In genomic region chr1:226657788-226658537, GRCh38 we compare ENCODE assay signal across 8 cellular contexts.
DNase-seq lines count a peak whose midpoint lies in the region; TF ChIP-seq lines count a peak whose summit lies in the region.

No MANE protein-coding gene starts in this region.

- H3K27me3 ChIP-seq in mammary epithelial cell (ENCODE audit: insufficient read depth, low read length) = no peaks in the 10 kb centered on the region

- peak overlapping the region; percentile 46 for H3K9ac ChIP-seq in mammary epithelial cell (ENCODE audit: insufficient read depth, low read length)

- DNase-seq in COR-L47 (lab: John Stamatoyannopoulos, UW) (peak; percentile 59), NCI-H2107 (lab: John Stamatoyannopoulos, UW) (peak; percentile 75), mammary epithelial cell (peak; percentile 91), occipital lobe (lab: John Stamatoyannopoulos, UW) (peak; percentile 48), GM10248 (ENCODE audit: extremely low spot score) (no peak), kidney tubule cell (ENCODE audit: low spot score) (no peak), NCI-H1930 (lab: John Stamatoyannopoulos, UW) (no peak), NCI-H2029 treated with DMSO at 0.1 percent for 48 hours (lab: John Stamatoyannopoulos, UW) (no peak)

- H3K9me3 ChIP-seq in mammary epithelial cell (replicated peaks; ENCODE audit: insufficient read depth, low read length) = no peaks in the 10 kb centered on the region

- H4K20me1 ChIP-seq in mammary epithelial cell (ENCODE audit: insufficient read depth, low read length) = no peaks in the 10 kb centered on the region

- WGBS in mammary epithelial cell (ENCODE audit: low coverage, missing lambda C conversion rate) = 8% methylated on average over 11 of the region's 11 CpGs

- H3K4me2 ChIP-seq in mammary epithelial cell (ENCODE audit: insufficient read depth, low read depth, low read length) = peak overlapping the region; percentile 65

- POLR2A ChIA-PET in GM10248 (lab: Yijun Ruan, JAX) = no interaction called here

- CTCF ChIA-PET in mammary epithelial cell (lab: Charles Lee; ENCODE audit: low non-redundant PET) = interaction anchor here (0.6 to 0.8 kb wide), 2 partner anchors 121 to 159 kb away, joined by 4 to 6 read pairs; no protein-coding TSS in a partner anchor
- CTCF ChIA-PET in GM10248 (lab: Yijun Ruan, JAX) = no interaction called here

- H3K79me2 ChIP-seq in mammary epithelial cell (ENCODE audit: insufficient read depth, low read length) = no peaks in the 10 kb centered on the region

- H3K4me1 ChIP-seq in mammary epithelial cell (ENCODE audit: insufficient read depth, low read length) = peaks cover 50% of the 10 kb centered on the region

- peak overlapping the region; percentile 54 for H2AFZ ChIP-seq in mammary epithelial cell (ENCODE audit: low read depth, low read length)

- H3K27ac ChIP-seq in mammary epithelial cell (ENCODE audit: insufficient read depth, low read depth, low read length) = peak overlapping the region; percentile 73

- dilution Hi-C loops in mammary epithelial cell (cut with HindIII; ENCODE audit: low sequenced_read_pairs) = no loop called here

- peak in 1 of 2 donors; percentile 48 for TF ChIP-seq CTCF in mammary epithelial cell (conservative IDR thresholded peaks at IDR 0.05 in 1 of 2, IDR thresholded peaks at IDR 0.05 in 1 of 2; ENCODE audit: extremely low read depth in 1 of 2, insufficient read depth in 1 of 2, low read depth in 1 of 2, low read length in 2 of 2)
- no peak for TF ChIP-seq CTCF in GM10248 (IDR thresholded peaks at IDR 0.05; ENCODE audit: control extremely low read depth, extremely low read depth, low read depth, missing control alignments)

- intact Hi-C loops in mammary epithelial cell (cut with micrococcal nuclease) = loop anchor here (5.0 kb wide), 2 partner anchors 39 to 79 kb away; partner anchors contain the start of gene ITPKB

- BruUV-seq in mammary epithelial cell (replicated peaks; lab: Mats Ljungman, UMichigan) = no TSS peak

- in situ Hi-C loops in mammary epithelial cell (cut with MboI; ENCODE audit: low sequenced_read_pairs in 2 of 2) = loop anchor here in 1 of 2 donors (10.0 kb wide), 1 partner anchor 167 kb away; no protein-coding TSS in a partner anchor

- no peak overlapping the region for H3K4me3 ChIP-seq in mammary epithelial cell (replicated peaks in 1 of 3; ENCODE audit: insufficient read depth in 1 of 3, low read depth in 2 of 3, low read length in 3 of 3)

- no peaks in the 10 kb centered on the region for H3K36me3 ChIP-seq in mammary epithelial cell (ENCODE audit: insufficient read depth, low read length)

Comparison
In these comparisons a context has a peak if more than half of its experiments do, and no peak if none do; other contexts are left out.
1. DNase-seq: peak in COR-L47 (single experiment), NCI-H2107 (single experiment), mammary epithelial cell (single experiment) and occipital lobe (single experiment); none in GM10248 (single experiment), kidney tubule cell (single experiment), NCI-H1930 (0 of 2) and NCI-H2029 treated with DMSO at 0.1 percent for 48 hours (single experiment).